Comparison of ENCODE assay signal across 1 cellular context in the genomic region with DNA sequence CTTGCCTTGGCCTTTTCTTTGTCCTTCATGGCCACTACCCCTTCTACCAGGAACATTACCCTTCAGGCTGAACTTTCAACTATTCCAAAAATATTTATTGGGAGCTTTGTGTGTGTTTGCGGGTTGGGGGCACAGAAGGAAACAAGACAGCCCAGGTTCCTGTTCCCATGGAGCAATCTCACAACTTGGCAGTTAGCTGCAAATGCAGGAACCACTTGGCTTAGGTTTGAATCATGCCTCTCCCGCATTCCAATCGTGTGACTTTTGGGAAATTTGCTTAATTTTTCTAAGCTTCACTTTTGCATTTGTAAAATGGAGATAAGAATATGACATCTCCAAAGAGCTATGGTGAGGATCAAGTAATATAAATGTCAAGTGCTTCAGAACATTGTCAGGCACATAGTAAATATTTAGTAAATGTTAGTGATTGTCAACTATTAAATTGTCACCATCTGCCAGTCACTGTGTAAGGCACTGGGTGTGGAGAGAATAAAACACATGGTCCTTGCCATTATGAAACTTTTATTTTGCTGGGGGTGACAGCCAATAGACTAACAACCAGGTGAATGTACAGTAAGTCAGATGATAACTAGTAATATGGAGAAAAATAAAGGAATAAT.
TF ChIP-seq lines count a peak whose summit lies in the region.

No MANE protein-coding gene starts in this region.

TF ChIP-seq in SK-N-SH, 30 proteins besides CTCF, POLR2A, EP300 and RAD21 (continued from another document):
- 0 out of 2 replicates have a peak, but pooled peaks have one; percentile 14 for TF ChIP-seq TEAD4 (IDR thresholded peaks at IDR 0.05; ENCODE audit: borderline replicate concordance, insufficient read depth)
- TF ChIP-seq NFIC (IDR thresholded peaks at IDR 0.05; ENCODE audit: borderline replicate concordance) = 0 out of 2 replicates have a peak, but pooled peaks have one; percentile 7
- no peak for TF ChIP-seq RFX5 (IDR thresholded peaks at IDR 0.05; ENCODE audit: low read length)
- TF ChIP-seq JUND (IDR thresholded peaks at IDR 0.05) = peak; percentile 16; the same call in 1 of the 2 replicates
